In genomic region chr9:36991516-36992134, GRCh38 we compare ENCODE assay signal across 8 cellular contexts. TPM values are rescaled to one million over a fixed set of nuclear protein-coding genes. Genes with fewer than 3 reads are reported as not detected.
A peak's percentile ranks its signal among the peaks of the same experiment; 100 is the strongest.
DNase-seq lines count a peak whose midpoint lies in the region; ATAC-seq, FAIRE-seq and TF ChIP-seq lines count a peak whose summit lies in the region.

No MANE protein-coding gene starts in this region.

- no peak overlapping the region for H3K4me3 ChIP-seq in LNCaP clone FGC (ENCODE audit: low read depth, low read length)
- no peak overlapping the region for H3K4me3 ChIP-seq in astrocyte (ENCODE audit: insufficient read depth, low read depth, low read length)
- H3K4me3 ChIP-seq in neural progenitor cell: no peak overlapping the region
- H3K4me3 ChIP-seq in right cardiac atrium (ENCODE audit: low read length): no peak overlapping the region

- H3K4me2 ChIP-seq in astrocyte (ENCODE audit: low read length) (no peak overlapping the region), neural progenitor cell (no peak overlapping the region)

- DNase-seq in NCI-H2081 (lab: John Stamatoyannopoulos, UW) (peak; percentile 45 to 47), NCI-H2081 treated with DMSO at 0.1 percent for 48 hours (lab: John Stamatoyannopoulos, UW) (no peak), LNCaP clone FGC (ENCODE audit: low read depth) (peak; percentile 1), astrocyte (ENCODE audit: low read depth) (no peak), neural progenitor cell (ENCODE audit: low spot score) (peak; percentile 73), right cardiac atrium (no peak)

- peaks cover 52% of the 10 kb centered on the region for H3K27me3 ChIP-seq in astrocyte (ENCODE audit: insufficient read depth, low read length)
- peaks cover 69% of the 10 kb centered on the region for H3K27me3 ChIP-seq in neural progenitor cell
- H3K27me3 ChIP-seq in right cardiac atrium (ENCODE audit: control insufficient read depth, insufficient read depth): no peaks in the 10 kb centered on the region

- 10% methylated on average over 6 of the region's 6 CpGs for WGBS in right cardiac atrium

- peaks cover 23% of the 10 kb centered on the region for H3K9me3 Mint-ChIP-seq in astrocyte (ENCODE audit: unreplicated experiment)
- H3K9me3 Mint-ChIP-seq in neural progenitor cell: peaks cover 10% of the 10 kb centered on the region

- H3K4me1 ChIP-seq in astrocyte (ENCODE audit: insufficient read depth, low read length) (no peaks in the 10 kb centered on the region), neural progenitor cell (peaks cover 18% of the 10 kb centered on the region), right cardiac atrium (ENCODE audit: control insufficient read depth, insufficient read depth, low read length) (no peaks in the 10 kb centered on the region)

- no peak overlapping the region for H3K27ac ChIP-seq in astrocyte (ENCODE audit: low read depth, low read length)
- no peak overlapping the region for H3K27ac ChIP-seq in neural progenitor cell
- no peak overlapping the region for H3K27ac ChIP-seq in right cardiac atrium (ENCODE audit: low read length)

- peaks cover 20% of the 10 kb centered on the region for H3K4me1 Mint-ChIP-seq in astrocyte (ENCODE audit: low read depth, unreplicated experiment)
- H3K4me1 Mint-ChIP-seq in neural progenitor cell: peaks cover 48% of the 10 kb centered on the region

- intact Hi-C loops in right cardiac atrium (cut with DNase I): loop anchor here in 1 of 4 donors (10.0 kb wide), 1 partner anchor 263 kb away; no protein-coding TSS in a partner anchor

- H3K27ac Mint-ChIP-seq in astrocyte (ENCODE audit: unreplicated experiment) (peak overlapping the region; percentile 62), neural progenitor cell (no peak overlapping the region)

- H3K36me3 ChIP-seq in astrocyte (ENCODE audit: insufficient read depth, low read length) (no peaks in the 10 kb centered on the region), neural progenitor cell (no peaks in the 10 kb centered on the region)

- peaks cover 8% of the 10 kb centered on the region for H3K9me3 ChIP-seq in astrocyte (ENCODE audit: insufficient read depth, low read depth, low read length)
- no peaks in the 10 kb centered on the region for H3K9me3 ChIP-seq in neural progenitor cell (ENCODE audit: low read depth)
- H3K9me3 ChIP-seq in right cardiac atrium (ENCODE audit: control insufficient read depth, low read length): peaks cover 8% of the 10 kb centered on the region

- TF ChIP-seq CTCF in LNCaP clone FGC (IDR thresholded peaks at IDR 0.05; ENCODE audit: control insufficient read depth, extremely low read depth, insufficient read depth) (peak; percentile 71), astrocyte (IDR thresholded peaks at IDR 0.05; ENCODE audit: insufficient read depth, low read depth, low read length) (peak; percentile 64), neural progenitor cell (IDR thresholded peaks at IDR 0.05) (peak; percentile 69)

- H2AFZ ChIP-seq in astrocyte (ENCODE audit: low read depth, low read length) (no peak overlapping the region), neural progenitor cell (replicated peaks) (no peak overlapping the region)

- ATAC-seq in GM21825 (IDR thresholded peaks at IDR 0.05; ENCODE audit: unreplicated experiment) (no peak), right cardiac atrium (no peak), GM21786 (IDR thresholded peaks at IDR 0.05; ENCODE audit: unreplicated experiment) (no peak)

- H3K36me3 Mint-ChIP-seq in astrocyte (ENCODE audit: low read depth, unreplicated experiment) (peaks cover 4% of the 10 kb centered on the region), neural progenitor cell (peaks cover 23% of the 10 kb centered on the region)

- no peak for FAIRE-seq in astrocyte (lab: Jason Lieb, UNC)

- no peak overlapping the region for H3K9ac ChIP-seq in astrocyte (ENCODE audit: low read length)
- H3K9ac ChIP-seq in neural progenitor cell: no peak overlapping the region

- H3K79me2 ChIP-seq in astrocyte (ENCODE audit: insufficient read depth, low read length) (no peaks in the 10 kb centered on the region), neural progenitor cell (ENCODE audit: low read depth) (no peaks in the 10 kb centered on the region)

- H3F3A ChIP-seq in neural progenitor cell (ENCODE audit: low read depth): peaks cover 8% of the 10 kb centered on the region

- no peak overlapping the region for H3K4me3 Mint-ChIP-seq in astrocyte (ENCODE audit: unreplicated experiment)
- no peak overlapping the region for H3K4me3 Mint-ChIP-seq in neural progenitor cell

- peaks cover 58% of the 10 kb centered on the region for H3K27me3 Mint-ChIP-seq in astrocyte (ENCODE audit: low read depth, unreplicated experiment)
- H3K27me3 Mint-ChIP-seq in neural progenitor cell (ENCODE audit: insufficient read depth, low read depth): peaks cover 26% of the 10 kb centered on the region

- H4K20me1 ChIP-seq in astrocyte (ENCODE audit: insufficient read depth, low read length) (peaks cover 4% of the 10 kb centered on the region), neural progenitor cell (ENCODE audit: low read depth) (peaks cover 11% of the 10 kb centered on the region)

RNA-seq across cellular contexts. Expression of gene PAX5, which starts 42.4 kb away (rescaled TPM):
- total RNA-seq in astrocyte: not detected in 2 replicates
- 0.06 TPM in 1 of 2 replicates, not detected in the other for total RNA-seq in neural progenitor cell (ENCODE audit: low replicate concordance)
- total RNA-seq in right cardiac atrium: under 1 TPM in 1 of 4 donors, not detected in 3; 0.03 TPM
- polyA plus RNA-seq in right cardiac atrium: not detected

Comparison
In these comparisons a context has a peak if more than half of its experiments do, and no peak if none do; other contexts are left out.
1. DNase-seq: peak in NCI-H2081 (2 of 2), LNCaP clone FGC (single experiment) and neural progenitor cell (single experiment); none in NCI-H2081 treated with DMSO at 0.1 percent for 48 hours (single experiment), astrocyte (single experiment) and right cardiac atrium (0 of 3).
2. Peak in every context shown above with its lines, with median percentiles within 50 percentile points of each other: CTCF ChIP-seq.